14 cellular contexts compared by ENCODE assay signal in the genomic region with DNA sequence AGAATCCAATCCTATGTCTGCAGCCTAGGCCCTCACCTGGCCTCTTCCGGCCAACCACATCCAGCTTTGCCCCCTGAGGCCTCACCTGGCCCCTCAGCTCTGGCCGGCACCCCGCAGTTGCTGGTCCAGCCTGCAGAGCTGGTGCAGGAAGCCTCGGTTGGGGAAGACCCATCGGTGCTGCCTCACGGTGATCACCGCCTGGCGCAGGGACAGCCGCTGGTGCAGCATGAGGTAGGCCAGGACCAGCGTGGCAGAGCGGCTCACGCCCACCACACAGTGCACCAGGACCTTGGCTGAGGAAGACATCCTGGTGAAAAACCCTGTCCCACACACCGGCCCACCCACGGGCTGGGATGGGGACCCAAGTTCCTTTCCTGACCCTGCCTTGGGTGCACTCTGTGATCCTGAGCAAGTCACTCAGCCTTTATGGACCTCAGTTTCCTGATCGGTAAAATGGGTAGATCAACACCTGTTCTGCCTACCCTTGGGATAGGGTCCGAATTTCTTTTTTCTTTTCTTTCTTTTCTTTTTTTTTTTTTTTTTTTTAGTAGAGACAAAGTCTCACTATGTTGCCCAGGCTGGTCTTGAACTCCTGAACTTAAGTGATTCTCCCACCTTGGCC. TPM values are rescaled to one million over a fixed set of nuclear protein-coding genes. Genes with fewer than 3 reads are reported as not detected.
A peak's percentile ranks its signal among the peaks of the same experiment; 100 is the strongest.
DNase-seq lines count a peak whose midpoint lies in the region; ATAC-seq and TF ChIP-seq lines count a peak whose summit lies in the region.
"Had no signal": no experiment of that assay in that cellular context is flagged by ENCODE, and none has a peak within 500 bp of the region (broad histone marks: within the 10 kb centered on the region; RNA-seq: fewer than 3 reads in every experiment).

No MANE protein-coding gene starts in this region.

- H3K27ac Mint-ChIP-seq in central memory CD8-positive, alpha-beta T cell (ENCODE audit: low read depth), result peak overlapping the region; percentile 24
- H3K27ac Mint-ChIP-seq: B cell; CD8-positive, alpha-beta T cell had no signal

- no peak for TF ChIP-seq CTCF in esophagus muscularis mucosa (IDR thresholded peaks at IDR 0.05)

- no peaks in the 10 kb centered on the region for H3K79me1 ChIP-seq in mesendoderm (ENCODE audit: low read length)

- no peak overlapping the region for H4K5ac ChIP-seq in mesendoderm (ENCODE audit: low read length)

- H3K56ac ChIP-seq in mesendoderm (ENCODE audit: low read length), result peak overlapping the region; percentile 62

- H2BK15ac ChIP-seq in mesendoderm (replicated peaks; ENCODE audit: low read depth), result no peak overlapping the region

- no peak for TF ChIP-seq POLR2A in esophagus muscularis mucosa (IDR thresholded peaks at IDR 0.05; ENCODE audit: low read depth)

- peaks cover 4% of the 10 kb centered on the region for H3K36me3 Mint-ChIP-seq in central memory CD8-positive, alpha-beta T cell (ENCODE audit: insufficient read depth)
- H3K36me3 Mint-ChIP-seq: CD8-positive, alpha-beta T cell had no signal

- H3K9me3 ChIP-seq in HUES64 (ENCODE audit: insufficient read depth, low read depth, low read length) (no peaks in the 10 kb centered on the region), skeletal muscle tissue (ENCODE audit: control insufficient read depth in 3 of 3, low read length in 3 of 3) (no peaks in the 10 kb centered on the region), esophagus muscularis mucosa (no peaks in the 10 kb centered on the region), SJCRH30 (replicated peaks) (no peaks in the 10 kb centered on the region)

- no peak for ATAC-seq in central memory CD8-positive, alpha-beta T cell (replicated peaks; ENCODE audit: extremely low read depth, poor library complexity, severe bottlenecking)
- ATAC-seq: CD8-positive, alpha-beta T cell had no signal

- 91% methylated on average over 16 of the region's 16 CpGs for WGBS in HUES64
- WGBS in mesendoderm (ENCODE audit: extremely low coverage, insufficient coverage, low lambda C conversion rate), result no CpG with 5 or more reads among the region's 16 CpGs
- WGBS in esophagus muscularis mucosa, result 86% methylated on average over 8 of the region's 16 CpGs

- H3K27ac ChIP-seq in HUES64 (ENCODE audit: low read depth, low read length) (peak overlapping the region; percentile 75; the same call in 1 of the 2 replicates), mesendoderm (ENCODE audit: low read depth, low read length) (peak overlapping the region; percentile 6), skeletal muscle tissue (ENCODE audit: low read depth, low read length) (peak overlapping the region; percentile 99), esophagus muscularis mucosa (replicated peaks in 1 of 4) (no peak overlapping the region), SJCRH30 (no peak overlapping the region)

- peak overlapping the region; percentile 71 for H2BK5ac ChIP-seq in mesendoderm (ENCODE audit: low read length)

- H3K4me1 Mint-ChIP-seq in central memory CD8-positive, alpha-beta T cell, result peaks cover 16% of the 10 kb centered on the region

- no peak overlapping the region for H2BK120ac ChIP-seq in mesendoderm (ENCODE audit: low read depth, low read length)

- H3K27me3 ChIP-seq in HUES64 (ENCODE audit: insufficient read depth, low read length), result no peaks in the 10 kb centered on the region
- H3K27me3 ChIP-seq in mesendoderm (ENCODE audit: insufficient read depth, low read length, poor library complexity), result no peaks in the 10 kb centered on the region
- H3K27me3 ChIP-seq in skeletal muscle tissue (ENCODE audit: control insufficient read depth in 3 of 3, insufficient read depth in 3 of 3, low read length in 3 of 3), result no peaks in the 10 kb centered on the region
- H3K27me3 ChIP-seq in esophagus muscularis mucosa, result no peaks in the 10 kb centered on the region
- H3K27me3 ChIP-seq in SJCRH30, result no peaks in the 10 kb centered on the region

- H3K79me2 ChIP-seq in mesendoderm (ENCODE audit: control insufficient read depth, insufficient read depth, low read length), result no peaks in the 10 kb centered on the region

- no peaks in the 10 kb centered on the region for H3K9me3 Mint-ChIP-seq in central memory CD8-positive, alpha-beta T cell
- H3K9me3 Mint-ChIP-seq: CD8-positive, alpha-beta T cell had no signal

- no peak for TF ChIP-seq EP300 in esophagus muscularis mucosa (IDR thresholded peaks at IDR 0.05)

- no peak overlapping the region for H3K4me3 Mint-ChIP-seq in central memory CD8-positive, alpha-beta T cell
- H3K4me3 Mint-ChIP-seq: B cell; CD8-positive, alpha-beta T cell had no signal

- no peaks in the 10 kb centered on the region for H3K27me3 Mint-ChIP-seq in central memory CD8-positive, alpha-beta T cell
- H3K27me3 Mint-ChIP-seq: B cell had no signal

- no peak overlapping the region for H3K9ac ChIP-seq in HUES64 (ENCODE audit: low read depth, low read length)
- no peak overlapping the region for H3K9ac ChIP-seq in mesendoderm (ENCODE audit: low read length)
- H3K9ac ChIP-seq in skeletal muscle tissue (ENCODE audit: low read depth in 1 of 3, low read length in 3 of 3), result peak overlapping the region; percentile 51 to 76 (median 65)

- intact Hi-C loops in esophagus muscularis mucosa (cut with DNase I), result no loop called here

- no peak for DNase-seq in central memory CD8-positive, alpha-beta T cell (ENCODE audit: low spot score in 2 of 2)
- no peak for DNase-seq in mesendoderm
- no peak for DNase-seq in esophagus muscularis mucosa (ENCODE audit: extremely low spot score)
- DNase-seq in SK-N-DZ (ENCODE audit: low spot score), result no peak
- DNase-seq in SJCRH30, result no peak
- no peak for DNase-seq in T1000 (lab: John Stamatoyannopoulos, UW)
- DNase-seq: NCI-H2029, NCI-H2171 treated with DMSO at 0.1 percent for 48 hours, NCI-H82, SHP77 treated with DMSO at 0.1 percent for 48 hours had no signal

- H3K4ac ChIP-seq in mesendoderm (ENCODE audit: low read depth, low read length), result no peak overlapping the region

- no peak overlapping the region for H3K4me3 ChIP-seq in HUES64 (ENCODE audit: low read length)
- no peak overlapping the region for H3K4me3 ChIP-seq in mesendoderm (ENCODE audit: low read length)
- H3K4me3 ChIP-seq in skeletal muscle tissue (ENCODE audit: low read length in 3 of 3), result peak overlapping the region in 2 of 3 donors; percentile 49 to 63
- no peak overlapping the region for H3K4me3 ChIP-seq in esophagus muscularis mucosa
- H3K4me3 ChIP-seq in SJCRH30, result no peak overlapping the region

- H3K23ac ChIP-seq in mesendoderm (ENCODE audit: low read length), result no peak overlapping the region

- H4K8ac ChIP-seq in mesendoderm (ENCODE audit: low read depth, low read length), result no peak overlapping the region

- H3K4me1 ChIP-seq in HUES64 (ENCODE audit: insufficient read depth, low read length), result peaks cover 9% of the 10 kb centered on the region
- H3K4me1 ChIP-seq in mesendoderm (ENCODE audit: control insufficient read depth, low read depth, low read length), result peaks cover 6% of the 10 kb centered on the region
- H3K4me1 ChIP-seq in skeletal muscle tissue (ENCODE audit: control insufficient read depth in 3 of 3, insufficient read depth in 3 of 3, low read length in 3 of 3), result peaks cover 68 to 94% (median 84%) of the 10 kb centered on the region in 3 donors
- peaks cover 5 to 17% (median 6%) of the 10 kb centered on the region in 4 donors for H3K4me1 ChIP-seq in esophagus muscularis mucosa
- peaks cover 19% of the 10 kb centered on the region for H3K4me1 ChIP-seq in SJCRH30

- H2AK5ac ChIP-seq in mesendoderm (ENCODE audit: low read length), result peak overlapping the region; percentile 4

- no peak overlapping the region for H3K4me2 ChIP-seq in mesendoderm (ENCODE audit: low read length)

- no peak overlapping the region for H3K18ac ChIP-seq in mesendoderm (ENCODE audit: low read length)

- H3K36me3 ChIP-seq in HUES64 (ENCODE audit: insufficient read depth, low read length), result no peaks in the 10 kb centered on the region
- no peaks in the 10 kb centered on the region for H3K36me3 ChIP-seq in mesendoderm (ENCODE audit: control insufficient read depth, insufficient read depth, low read length)
- H3K36me3 ChIP-seq in skeletal muscle tissue (ENCODE audit: control insufficient read depth in 3 of 3, insufficient read depth in 3 of 3, low read length in 3 of 3), result peaks cover 9 to 16% (median 9%) of the 10 kb centered on the region in 3 donors
- no peaks in the 10 kb centered on the region for H3K36me3 ChIP-seq in esophagus muscularis mucosa
- no peaks in the 10 kb centered on the region for H3K36me3 ChIP-seq in SJCRH30

RNA-seq across cellular contexts. Expression of a gene that starts 5.8 kb away (rescaled TPM):
- polyA plus RNA-seq in HUES64 (2013, experiment 1 of 2), result 7.9 TPM
- 10.7 TPM for polyA plus RNA-seq in HUES64 (2013, experiment 2 of 2)
- 7.3 TPM for polyA plus RNA-seq in mesendoderm (2013, experiment 1 of 2)
- polyA plus RNA-seq in mesendoderm (2013, experiment 2 of 2), result 7.9 TPM
- 17.7 TPM for total RNA-seq in skeletal muscle tissue
- 10 to 100 TPM; 19.0 to 28.0 (median 27.5) TPM for total RNA-seq in esophagus muscularis mucosa
- polyA plus RNA-seq in SK-N-DZ (2014; cell fraction: cytosol; rRNA removed), result 12.0 and 16.1 TPM in 2 replicates
- polyA plus RNA-seq in SK-N-DZ (2014; cell fraction: nucleus; rRNA removed), result 5.7 and 9.6 TPM in 2 replicates
- 16.4 and 20.2 TPM in 2 replicates for total RNA-seq in SJCRH30 (2014; rRNA removed; shearing (Covaris generic))

Comparison
In these comparisons a context has a peak if more than half of its experiments do, and no peak if none do; other contexts are left out.
1. H3K27ac ChIP-seq: peak in HUES64 (single experiment), mesendoderm (single experiment) and skeletal muscle tissue (single experiment); none in esophagus muscularis mucosa (0 of 4) and SJCRH30 (single experiment).
2. H3K4me3 ChIP-seq: peak in skeletal muscle tissue (2 of 3); none in HUES64 (single experiment), mesendoderm (single experiment), esophagus muscularis mucosa (0 of 4) and SJCRH30 (single experiment).
3. H3K9ac ChIP-seq: peak in skeletal muscle tissue (3 of 3); none in HUES64 (single experiment) and mesendoderm (single experiment).